In the genomic region with DNA sequence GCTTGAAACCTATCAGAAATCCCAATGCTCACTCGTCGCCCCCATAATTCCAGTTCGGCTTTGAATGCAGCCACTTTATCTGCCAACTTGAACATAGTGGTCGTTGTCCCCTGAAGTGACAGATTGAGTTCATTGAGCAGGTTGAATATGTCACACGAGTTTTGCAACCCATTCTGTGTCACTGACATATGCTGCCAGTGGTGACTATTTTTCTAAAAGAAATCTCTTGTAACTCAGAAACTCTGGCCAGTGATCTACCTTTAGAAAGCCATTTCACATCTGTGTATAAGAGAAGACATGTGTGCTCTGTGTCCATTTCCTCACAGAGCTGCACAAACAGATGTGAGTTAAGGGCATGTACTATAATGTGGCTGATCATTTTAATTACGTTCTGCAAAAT, we compare ENCODE assay signal across 14 cellular contexts. TPM values are rescaled to one million over a fixed set of nuclear protein-coding genes. Genes with fewer than 3 reads are reported as not detected.
DNase-seq lines count a peak whose midpoint lies in the region; ATAC-seq and TF ChIP-seq lines count a peak whose summit lies in the region.
"Had no signal": no experiment of that assay in that cellular context is flagged by ENCODE, and none has a peak within 500 bp of the region (broad histone marks: within the 10 kb centered on the region; RNA-seq: fewer than 3 reads in every experiment).

No MANE protein-coding gene starts in this region.

- POLR2A ChIA-PET in HCT116 (lab: Charles Lee), result no interaction called here

- H3K27me3 ChIP-seq in HCT116 (ENCODE audit: insufficient read depth, low read length), result no peaks in the 10 kb centered on the region
- H3K27me3 ChIP-seq in esophagus squamous epithelium, result no peaks in the 10 kb centered on the region
- H3K27me3 ChIP-seq in sigmoid colon, result no peaks in the 10 kb centered on the region
- H3K27me3 ChIP-seq: BLaER1 treated with 17β-estradiol and CSF1 and Interleukin-3, amounts not matched to agents 10 nM and 100 nM had no signal

- TF ChIP-seq CTCF in HCT116 (IDR thresholded peaks at IDR 0.05 in 2 of 3, conservative IDR thresholded peaks at IDR 0.05 in 1 of 3; ENCODE audit: borderline replicate concordance in 1 of 3, insufficient read depth in 1 of 3, low read depth in 2 of 3, low read length in 2 of 3) (no peak), esophagus squamous epithelium (IDR thresholded peaks at IDR 0.05) (no peak), sigmoid colon (IDR thresholded peaks at IDR 0.05) (no peak)

- H3K9me2 ChIP-seq in HCT116 (ENCODE audit: insufficient read depth), result no peaks in the 10 kb centered on the region

- RAD21 ChIA-PET in HCT116 (lab: Charles Lee; ENCODE audit: low non-redundant PET in 1 of 2, low total read pairs in 2 of 2, uncharacterized antibody in 2 of 2, unreplicated experiment in 2 of 2), result no interaction called here

- 69 to 81% methylated on average over 6 of the region's 6 CpGs for WGBS in esophagus squamous epithelium, 2 donors
- WGBS in sigmoid colon, 2 donors, result 84 to 89% methylated on average over 6 of the region's 6 CpGs

- H3K36me3 ChIP-seq in HCT116 (ENCODE audit: control insufficient read depth in 1 of 2, insufficient read depth in 2 of 2, low read length in 2 of 2) (no peaks in the 10 kb centered on the region), esophagus squamous epithelium (no peaks in the 10 kb centered on the region), sigmoid colon (no peaks in the 10 kb centered on the region)
- H3K36me3 ChIP-seq: BLaER1 treated with 17β-estradiol and CSF1 and Interleukin-3, amounts not matched to agents 10 nM and 100 nM had no signal

- intact Hi-C loops in HCT116 (cut with micrococcal nuclease), result no loop called here
- intact Hi-C loops in esophagus squamous epithelium (cut with DNase I), result no loop called here
- intact Hi-C loops in sigmoid colon (cut with DNase I), result no loop called here

- H3K4me2 ChIP-seq in HCT116 (ENCODE audit: low read length), result peak overlapping the region; percentile 41
- H3K4me2 ChIP-seq: BLaER1 treated with 17β-estradiol and CSF1 and Interleukin-3, amounts not matched to agents 10 nM and 100 nM had no signal

- no peak for DNase-seq in HCT116 (ENCODE audit: low read depth, low spot score)
- DNase-seq in esophagus squamous epithelium (lab: John Stamatoyannopoulos, UW), result no peak
- peak; percentile 11 for DNase-seq in mesenteric fat pad (ENCODE audit: low spot score)
- DNase-seq in sigmoid colon, result peak; percentile 27
- DNase-seq in putamen (ENCODE audit: low spot score), result no peak
- no peak for DNase-seq in NAMALWA (ENCODE audit: low spot score)
- DNase-seq in D341Med (ENCODE audit: low spot score), result no peak
- DNase-seq: CD4-positive, CD25-positive, alpha-beta regulatory T cell; CD8-positive, alpha-beta memory T cell; COR-L47; GOT3; H7 had no signal

- CTCF ChIA-PET in HCT116 (lab: Charles Lee), result no interaction called here

- no peak for ATAC-seq in HCT116
- ATAC-seq in GM21381 (IDR thresholded peaks at IDR 0.05; ENCODE audit: unreplicated experiment), result no peak

- no peaks in the 10 kb centered on the region for H3K79me2 ChIP-seq in HCT116 (ENCODE audit: insufficient read depth, low read length)

- H3K9me3 ChIP-seq in HCT116 (ENCODE audit: control insufficient read depth in 1 of 2, insufficient read depth in 1 of 2, low read depth in 1 of 2, low read length in 2 of 2), result no peaks in the 10 kb centered on the region
- H3K9me3 ChIP-seq in esophagus squamous epithelium, result no peaks in the 10 kb centered on the region
- no peaks in the 10 kb centered on the region for H3K9me3 ChIP-seq in sigmoid colon
- H3K9me3 ChIP-seq: BLaER1 treated with 17β-estradiol and CSF1 and Interleukin-3, amounts not matched to agents 10 nM and 100 nM had no signal

- no peak for TF ChIP-seq EP300 in sigmoid colon (IDR thresholded peaks at IDR 0.05)

- H3K9ac ChIP-seq in HCT116 (ENCODE audit: low read length), result no peak overlapping the region
- H3K9ac ChIP-seq: BLaER1 treated with 17β-estradiol and CSF1 and Interleukin-3, amounts not matched to agents 10 nM and 100 nM had no signal

- H2AFZ ChIP-seq in HCT116 (ENCODE audit: low read depth, low read length, poor library complexity, severe bottlenecking), result no peak overlapping the region

- no peaks in the 10 kb centered on the region for H4K20me1 ChIP-seq in HCT116 (ENCODE audit: insufficient read depth)
- H4K20me1 ChIP-seq: BLaER1 treated with 17β-estradiol and CSF1 and Interleukin-3, amounts not matched to agents 10 nM and 100 nM had no signal

- H3K4me1 ChIP-seq in HCT116 (ENCODE audit: control insufficient read depth in 1 of 2, insufficient read depth in 2 of 2, low read length in 2 of 2) (peaks cover 16 to 48% of the 10 kb centered on the region in 2 experiments), esophagus squamous epithelium (peaks cover 0 to 26% (median 4%) of the 10 kb centered on the region in 3 donors), sigmoid colon (peaks cover 0 to 4% (median 0%) of the 10 kb centered on the region in 4 donors)
- H3K4me1 ChIP-seq: BLaER1 treated with 17β-estradiol and CSF1 and Interleukin-3, amounts not matched to agents 10 nM and 100 nM had no signal

- H3K4me3 ChIP-seq in HCT116 (replicated peaks in 1 of 2; ENCODE audit: low read depth in 1 of 2, low read length in 2 of 2) (no peak overlapping the region), esophagus squamous epithelium (no peak overlapping the region), sigmoid colon (no peak overlapping the region)
- H3K4me3 ChIP-seq: BLaER1 treated with 17β-estradiol and CSF1 and Interleukin-3, amounts not matched to agents 10 nM and 100 nM had no signal

- BruUV-seq in HCT116 (replicated peaks; lab: Mats Ljungman, UMichigan), result no TSS peak

- H3K27ac ChIP-seq in HCT116 (ENCODE audit: low read depth, low read length), result no peak overlapping the region
- peak overlapping the region in 3 of 4 donors; percentile 27 to 56 (median 46) for H3K27ac ChIP-seq in esophagus squamous epithelium
- H3K27ac ChIP-seq in sigmoid colon, result no peak overlapping the region
- H3K27ac ChIP-seq: BLaER1 treated with 17β-estradiol and CSF1 and Interleukin-3, amounts not matched to agents 10 nM and 100 nM had no signal

- no peak for TF ChIP-seq RAD21 in HCT116 (IDR thresholded peaks at IDR 0.05; ENCODE audit: low read depth)

- no peak for TF ChIP-seq POLR2A in HCT116 (IDR thresholded peaks at IDR 0.05; ENCODE audit: borderline replicate concordance, extremely low read depth, insufficient read depth, insufficient read length)
- no peak for TF ChIP-seq POLR2A in esophagus squamous epithelium (IDR thresholded peaks at IDR 0.05)
- no peak for TF ChIP-seq POLR2A in sigmoid colon (IDR thresholded peaks at IDR 0.05)

TF ChIP-seq in HCT116, 20 proteins besides CTCF, POLR2A, EP300 and RAD21:
- TF ChIP-seq YY1 (IDR thresholded peaks at IDR 0.05; ENCODE audit: extremely low read depth, insufficient replicate concordance, low read depth, low read length), result no peak
- no peak for TF ChIP-seq EGR1 (IDR thresholded peaks at IDR 0.05; ENCODE audit: low read depth)
- no peak for TF ChIP-seq TCF7L2 (IDR thresholded peaks at IDR 0.05; ENCODE audit: borderline replicate concordance, extremely low read depth, insufficient read depth, insufficient read length)
- TF ChIP-seq, protein P1, sequence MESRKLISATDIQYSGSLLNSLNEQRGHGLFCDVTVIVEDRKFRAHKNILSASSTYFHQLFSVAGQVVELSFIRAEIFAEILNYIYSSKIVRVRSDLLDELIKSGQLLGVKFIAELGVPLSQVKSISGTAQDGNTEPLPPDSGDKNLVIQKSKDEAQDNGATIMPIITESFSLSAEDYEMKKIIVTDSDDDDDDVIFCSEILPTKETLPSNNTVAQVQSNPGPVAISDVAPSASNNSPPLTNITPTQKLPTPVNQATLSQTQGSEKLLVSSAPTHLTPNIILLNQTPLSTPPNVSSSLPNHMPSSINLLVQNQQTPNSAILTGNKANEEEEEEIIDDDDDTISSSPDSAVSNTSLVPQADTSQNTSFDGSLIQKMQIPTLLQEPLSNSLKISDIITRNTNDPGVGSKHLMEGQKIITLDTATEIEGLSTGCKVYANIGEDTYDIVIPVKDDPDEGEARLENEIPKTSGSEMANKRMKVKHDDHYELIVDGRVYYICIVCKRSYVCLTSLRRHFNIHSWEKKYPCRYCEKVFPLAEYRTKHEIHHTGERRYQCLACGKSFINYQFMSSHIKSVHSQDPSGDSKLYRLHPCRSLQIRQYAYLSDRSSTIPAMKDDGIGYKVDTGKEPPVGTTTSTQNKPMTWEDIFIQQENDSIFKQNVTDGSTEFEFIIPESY (IDR thresholded peaks at IDR 0.05; ENCODE audit: extremely low read depth, insufficient replicate concordance, low read length), result no peak
TF ChIP-seq in HCT116: peak in this region for 0.

RNA-seq across cellular contexts. Expression of gene LARP1, which starts 47.0 kb away (rescaled TPM):
- total RNA-seq in HCT116 (2021; ENCODE audit: unreplicated experiment), result 201 TPM
- 71.0 and 79.3 TPM in 2 replicates for polyA plus RNA-seq in HCT116 (2012)
- 100 to 1,000 TPM in 1 of 4 donors, 10 to 100 TPM in 3; 81.7 to 105 (median 95.2) TPM for total RNA-seq in esophagus squamous epithelium
- total RNA-seq in mesenteric fat pad, result 202 TPM
- 10 to 100 TPM; 47.4 to 97.8 (median 55.6) TPM for total RNA-seq in sigmoid colon
- polyA plus RNA-seq in sigmoid colon, result 10 to 100 TPM; 10.2 to 68.2 (median 15.5) TPM

Comparison
In these comparisons a context has a peak if more than half of its experiments do, and no peak if none do; other contexts are left out.
1. DNase-seq: peak in mesenteric fat pad (single experiment) and sigmoid colon (single experiment); none in HCT116 (single experiment), esophagus squamous epithelium (single experiment), putamen (single experiment), NAMALWA (single experiment) and D341Med (single experiment).
2. H3K27ac ChIP-seq: peak in esophagus squamous epithelium (3 of 4); none in HCT116 (single experiment) and sigmoid colon (0 of 4).